In genomic region chr12:95740751-95741150, GRCh38 we compare ENCODE assay signal across 23 cellular contexts. TPM values are rescaled to one million over a fixed set of nuclear protein-coding genes. Genes with fewer than 3 reads are reported as not detected.
DNase-seq lines count a peak whose midpoint lies in the region; ATAC-seq and TF ChIP-seq lines count a peak whose summit lies in the region.
"Had no signal": no experiment of that assay in that cellular context is flagged by ENCODE, and none has a peak within 500 bp of the region (broad histone marks: within the 10 kb centered on the region; RNA-seq: fewer than 3 reads in every experiment).

No MANE protein-coding gene starts in this region.

- H3K23ac ChIP-seq in trophoblast cell (ENCODE audit: low read length) = no peak overlapping the region

- no peak overlapping the region for H3K4me3 Mint-ChIP-seq in osteocyte (ENCODE audit: unreplicated experiment)
- H3K4me3 Mint-ChIP-seq in naive thymus-derived CD4-positive, alpha-beta T cell = no peak overlapping the region
- H3K4me3 Mint-ChIP-seq: activated naive CD4-positive, alpha-beta T cell treated with anti-CD3 and anti-CD28 coated beads for 36 hours; stimulated activated naive B cell treated with anti-CD40 and anti-IgM and Interleukin-4, amounts not matched to agents 10 μg/mL and 1 μg/mL and 100 μg/mL, for 72 hours had no signal

- no peak overlapping the region for H3K14ac ChIP-seq in trophoblast cell (ENCODE audit: low read length)

- no peaks in the 10 kb centered on the region for H3K79me2 ChIP-seq in trophoblast cell (ENCODE audit: control insufficient read depth, insufficient read depth, low read length, poor library complexity)

- H3K4me1 Mint-ChIP-seq in osteocyte (ENCODE audit: unreplicated experiment) = peaks cover 65% of the 10 kb centered on the region
- peaks cover 0 to 2% (median 0%) of the 10 kb centered on the region in 7 donors for H3K4me1 Mint-ChIP-seq in naive thymus-derived CD4-positive, alpha-beta T cell

- no peak overlapping the region for H2BK120ac ChIP-seq in trophoblast cell (ENCODE audit: insufficient read depth, low read length, poor library complexity)

- H2BK5ac ChIP-seq in trophoblast cell (ENCODE audit: low read depth, low read length, poor library complexity) = no peak overlapping the region

- no peak for TF ChIP-seq POLR2A in heart left ventricle (IDR thresholded peaks at IDR 0.05)
- TF ChIP-seq POLR2A in body of pancreas (IDR thresholded peaks at IDR 0.05) = peak in 1 of 3 donors; percentile 26

- no peak overlapping the region for H4K91ac ChIP-seq in trophoblast cell (ENCODE audit: low read depth, low read length)

- H3K36me3 ChIP-seq in heart left ventricle = peaks cover 0 to 21% (median 2%) of the 10 kb centered on the region in 9 donors
- no peaks in the 10 kb centered on the region for H3K36me3 ChIP-seq in body of pancreas (replicated peaks in 1 of 2; ENCODE audit: insufficient read depth in 1 of 2, low read depth in 2 of 2)
- H3K36me3 ChIP-seq in naive thymus-derived CD4-positive, alpha-beta T cell (ENCODE audit: control insufficient read depth in 2 of 3, insufficient read depth in 3 of 3, low read length in 3 of 3) = no peaks in the 10 kb centered on the region
- H3K36me3 ChIP-seq in trophoblast cell (ENCODE audit: control insufficient read depth in 1 of 2, insufficient read depth in 2 of 2, low read length in 2 of 2) = no peaks in the 10 kb centered on the region
- H3K36me3 ChIP-seq: cardiac muscle cell, HAP-1, neutrophil had no signal

- H3K27me3 ChIP-seq in heart left ventricle = no peaks in the 10 kb centered on the region
- H3K27me3 ChIP-seq in body of pancreas = no peaks in the 10 kb centered on the region
- no peaks in the 10 kb centered on the region for H3K27me3 ChIP-seq in naive thymus-derived CD4-positive, alpha-beta T cell (ENCODE audit: control insufficient read depth in 2 of 2, insufficient read depth in 2 of 2, low read length in 2 of 2)
- no peaks in the 10 kb centered on the region for H3K27me3 ChIP-seq in trophoblast cell (ENCODE audit: insufficient read depth, low read length)

- ATAC-seq in heart left ventricle (no peak), Right ventricle myocardium superior (ENCODE audit: poor library complexity) (no peak), body of pancreas (peak; percentile 68), GM18867 (IDR thresholded peaks at IDR 0.05; ENCODE audit: unreplicated experiment) (no peak)
- no peak for ATAC-seq in naive thymus-derived CD4-positive, alpha-beta T cell
- ATAC-seq: K562; stimulated activated naive B cell treated with anti-CD40 and anti-IgM and Interleukin-4, amounts not matched to agents 10 μg/mL and 1 μg/mL and 100 μg/mL, for 72 hours had no signal

- peak overlapping the region; percentile 93 for H3K27ac Mint-ChIP-seq in osteocyte (ENCODE audit: unreplicated experiment)
- H3K27ac Mint-ChIP-seq in naive thymus-derived CD4-positive, alpha-beta T cell = no peak overlapping the region
- H3K27ac Mint-ChIP-seq: activated naive CD4-positive, alpha-beta T cell treated with anti-CD3 and anti-CD28 coated beads for 36 hours; stimulated activated naive B cell treated with anti-CD40 and anti-IgM and Interleukin-4, amounts not matched to agents 10 μg/mL and 1 μg/mL and 100 μg/mL, for 72 hours had no signal

- WGBS in heart left ventricle, 4 donors = 76 to 91% (median 91%) methylated on average over 1 of the region's 1 CpG
- WGBS in body of pancreas, 2 donors = 24 to 39% methylated on average over 1 of the region's 1 CpG
- WGBS in trophoblast cell (ENCODE audit: extremely low coverage, insufficient coverage, insufficient read length) = no CpG with 5 or more reads among the region's 1 CpG

- H3K27ac ChIP-seq in heart left ventricle = peak overlapping the region; percentile 78 to 95 (median 86)
- peak overlapping the region in 3 of 4 donors; percentile 88 to 93 (median 89) for H3K27ac ChIP-seq in body of pancreas
- H3K27ac ChIP-seq in naive thymus-derived CD4-positive, alpha-beta T cell (ENCODE audit: low read depth, low read length) = no peak overlapping the region
- no peak overlapping the region for H3K27ac ChIP-seq in trophoblast cell (ENCODE audit: low read depth, low read length)
- H3K27ac ChIP-seq: C4-2B, cardiac muscle cell, neutrophil had no signal

- no peak overlapping the region for H2AFZ ChIP-seq in trophoblast cell (ENCODE audit: insufficient read depth, low read length, poor library complexity)

- H3K9ac ChIP-seq in trophoblast cell (ENCODE audit: low read length) = no peak overlapping the region

- H3K4me1 ChIP-seq in heart left ventricle (peaks cover 0 to 63% (median 36%) of the 10 kb centered on the region in 12 donors), body of pancreas (peaks cover 78% of the 10 kb centered on the region), trophoblast cell (ENCODE audit: control insufficient read depth in 1 of 2, insufficient read depth in 2 of 2, low read length in 2 of 2) (no peaks in the 10 kb centered on the region)
- H3K4me1 ChIP-seq in naive thymus-derived CD4-positive, alpha-beta T cell (ENCODE audit: control insufficient read depth in 2 of 2, insufficient read depth in 2 of 2, low read length in 2 of 2) = no peaks in the 10 kb centered on the region
- H3K4me1 ChIP-seq: HAP-1 had no signal

- intact Hi-C loops in heart left ventricle (cut with DNase I) (no loop called here), Right ventricle myocardium superior (cut with DNase I) (no loop called here), body of pancreas (cut with DNase I) (no loop called here)
- intact Hi-C loops in naive thymus-derived CD4-positive, alpha-beta T cell (cut with micrococcal nuclease) = no loop called here

- no peaks in the 10 kb centered on the region for H3K27me3 Mint-ChIP-seq in osteocyte (ENCODE audit: unreplicated experiment)
- peaks cover 0 to 17% (median 5%) of the 10 kb centered on the region in 5 donors for H3K27me3 Mint-ChIP-seq in naive thymus-derived CD4-positive, alpha-beta T cell

- CTCF ChIA-PET in naive thymus-derived CD4-positive, alpha-beta T cell (lab: Charles Lee) = no interaction called here

- H4K8ac ChIP-seq in trophoblast cell (ENCODE audit: low read depth, low read length) = no peak overlapping the region

- H3K4me3 ChIP-seq in heart left ventricle (no peak overlapping the region), body of pancreas (no peak overlapping the region), trophoblast cell (ENCODE audit: low read depth, low read length) (no peak overlapping the region)
- H3K4me3 ChIP-seq in naive thymus-derived CD4-positive, alpha-beta T cell (ENCODE audit: low read length) = no peak overlapping the region
- H3K4me3 ChIP-seq: cardiac muscle cell, HAP-1, K562, skin epidermis had no signal

- no peak overlapping the region for H3K18ac ChIP-seq in trophoblast cell (ENCODE audit: low read length)

- DNase-seq in heart left ventricle (no peak), Right ventricle myocardium superior (no peak), NCI-H2171 (lab: John Stamatoyannopoulos, UW) (peak; percentile 83), body of pancreas (peak; percentile 48 to 72 (median 61)), osteocyte (ENCODE audit: extremely low spot score, unreplicated experiment) (no peak), trophoblast cell (no peak)
- no peak for DNase-seq in naive thymus-derived CD4-positive, alpha-beta T cell
- DNase-seq: activated CD4-positive, alpha-beta T cell treated with anti-CD3 and anti-CD28 coated beads for 1 hour; activated naive CD4-positive, alpha-beta T cell treated with anti-CD3 and anti-CD28 coated beads for 36 hours; activated T-cell treated with anti-CD3 and anti-CD28 coated beads, Interleukin-2, amount 50 U/mL, for 48 hours; amniotic stem cell; foreskin fibroblast; NCI-H2029 treated with DMSO at 0.1 percent for 48 hours; NCI-H524 treated with DMSO at 0.1 percent for 48 hours; stimulated activated naive B cell treated with anti-CD40 and anti-IgM and Interleukin-4, amounts not matched to agents 10 μg/mL and 1 μg/mL and 100 μg/mL, for 72 hours; T-helper 1 cell had no signal

- peaks cover 75% of the 10 kb centered on the region for H3K36me3 Mint-ChIP-seq in osteocyte (ENCODE audit: unreplicated experiment)
- H3K36me3 Mint-ChIP-seq in naive thymus-derived CD4-positive, alpha-beta T cell = peaks cover 0 to 7% (median 0%) of the 10 kb centered on the region in 5 donors

- H3K4me2 ChIP-seq in trophoblast cell (ENCODE audit: low read length) = no peak overlapping the region

- no peak overlapping the region for H3K4ac ChIP-seq in trophoblast cell (ENCODE audit: low read depth, low read length)

- no peak overlapping the region for H4K12ac ChIP-seq in trophoblast cell (ENCODE audit: low read depth, low read length)

- no peaks in the 10 kb centered on the region for H3K79me1 ChIP-seq in trophoblast cell (ENCODE audit: low read length)

- peaks cover 0 to 15% (median 8%) of the 10 kb centered on the region in 12 donors for H3K9me3 ChIP-seq in heart left ventricle
- no peaks in the 10 kb centered on the region for H3K9me3 ChIP-seq in body of pancreas
- no peaks in the 10 kb centered on the region for H3K9me3 ChIP-seq in naive thymus-derived CD4-positive, alpha-beta T cell (ENCODE audit: control insufficient read depth in 2 of 3, low read length in 3 of 3)
- H3K9me3 ChIP-seq in trophoblast cell (ENCODE audit: insufficient read depth, low read depth, low read length) = no peaks in the 10 kb centered on the region
- H3K9me3 ChIP-seq: HAP-1, neutrophil had no signal

- H2BK12ac ChIP-seq in trophoblast cell (ENCODE audit: low read length) = no peak overlapping the region

- H3K9me3 Mint-ChIP-seq in osteocyte (ENCODE audit: unreplicated experiment) = peaks cover 9% of the 10 kb centered on the region
- H3K9me3 Mint-ChIP-seq in naive thymus-derived CD4-positive, alpha-beta T cell = peaks cover 0 to 13% (median 5%) of the 10 kb centered on the region in 11 donors

- no peak overlapping the region for H2AK5ac ChIP-seq in trophoblast cell (ENCODE audit: low read length)

- TF ChIP-seq CTCF in heart left ventricle (IDR thresholded peaks at IDR 0.05) (no peak), body of pancreas (IDR thresholded peaks at IDR 0.05) (peak in 2 of 7 experiments; percentile 4 to 13), osteocyte (IDR thresholded peaks at IDR 0.05) (no peak)

- POLR2A ChIA-PET in naive thymus-derived CD4-positive, alpha-beta T cell (lab: Charles Lee) = no interaction called here

RNA-seq across cellular contexts. Expression of gene NTN4, which starts 49.8 kb away (rescaled TPM):
- 100 to 1,000 TPM in 1 of 9 donors, 10 to 100 TPM in 8; 58.4 to 116 (median 71.5) TPM for total RNA-seq in heart left ventricle
- 10 to 100 TPM; 23.9 to 27.8 TPM for polyA plus RNA-seq in heart left ventricle
- total RNA-seq in Right ventricle myocardium superior = 81.5 TPM
- total RNA-seq in body of pancreas = 10 to 100 TPM; 47.7 to 62.0 TPM
- 654 and 670 TPM in 2 replicates for total RNA-seq in osteocyte
- under 1 TPM in 2 of 5 experiments, not detected in 3; 0.08 to 0.86 TPM for total RNA-seq in naive thymus-derived CD4-positive, alpha-beta T cell
- polyA plus RNA-seq in naive thymus-derived CD4-positive, alpha-beta T cell = not detected
- polyA plus RNA-seq in trophoblast cell (2013) = 0.96 and 1.3 TPM in 2 replicates
- total RNA-seq: activated naive CD4-positive, alpha-beta T cell treated with anti-CD3 and anti-CD28 coated beads for 36 hours had no signal
- polyA plus RNA-seq: K562 had no signal

Comparison
In these comparisons a context has a peak if more than half of its experiments do, and no peak if none do; other contexts are left out.
1. DNase-seq: peak in NCI-H2171 (single experiment) and body of pancreas (4 of 4); none in heart left ventricle (0 of 5), Right ventricle myocardium superior (single experiment), osteocyte (single experiment), naive thymus-derived CD4-positive, alpha-beta T cell (0 of 9) and trophoblast cell (0 of 2).
2. H3K27ac ChIP-seq: peak in heart left ventricle (12 of 12) and body of pancreas (3 of 4); none in naive thymus-derived CD4-positive, alpha-beta T cell (single experiment) and trophoblast cell (single experiment).
3. RNA of gene NTN4, which starts 49.8 kb away (total RNA-seq): 654 to 670 TPM in osteocyte, 81.5 TPM in Right ventricle myocardium superior (single experiment), 58.4 to 116 TPM in heart left ventricle and 47.7 to 62.0 TPM in body of pancreas; 0.08 to 0.86 TPM in naive thymus-derived CD4-positive, alpha-beta T cell; every median in the first group is over 10 times any median in the second.